9 cellular contexts compared by ENCODE assay signal in the genomic region with DNA sequence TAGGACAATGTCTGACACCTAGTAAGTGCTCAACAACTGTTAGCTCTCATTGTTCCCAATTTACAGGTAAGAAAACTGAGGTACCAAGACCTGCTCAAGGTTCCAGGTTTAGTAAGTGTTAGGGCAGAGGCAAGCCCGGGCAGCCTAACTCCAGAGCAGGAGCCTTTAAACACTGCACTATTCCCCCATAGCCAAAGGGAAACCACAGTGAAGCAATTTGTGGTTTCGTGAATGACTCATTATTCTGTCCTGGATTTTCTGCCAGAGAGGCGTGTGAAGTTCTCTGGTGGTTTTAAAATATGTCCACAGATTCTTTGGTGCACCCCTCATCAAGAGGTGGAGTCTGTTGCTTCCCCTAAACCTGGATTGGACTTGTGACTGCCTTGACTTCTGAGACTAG. TPM values are rescaled to one million over a fixed set of nuclear protein-coding genes. Genes with fewer than 3 reads are reported as not detected.
A peak's percentile ranks its signal among the peaks of the same experiment; 100 is the strongest.
DNase-seq lines count a peak whose midpoint lies in the region; ATAC-seq and TF ChIP-seq lines count a peak whose summit lies in the region.
"Had no signal": no experiment of that assay in that cellular context is flagged by ENCODE, and none has a peak within 500 bp of the region (broad histone marks: within the 10 kb centered on the region; RNA-seq: fewer than 3 reads in every experiment).

No MANE protein-coding gene starts in this region.

- H3K9me3 ChIP-seq in PC-9 (ENCODE audit: insufficient read depth, low read depth), result peaks cover 10% of the 10 kb centered on the region

- no peaks in the 10 kb centered on the region for H3K27me3 ChIP-seq in PC-9 (ENCODE audit: insufficient read depth, low read depth)

- H3K4me3 Mint-ChIP-seq in HFFc6, result peak overlapping the region; percentile 92
- peak overlapping the region; percentile 91 for H3K4me3 Mint-ChIP-seq in chondrocyte (ENCODE audit: unreplicated experiment)
- H3K4me3 Mint-ChIP-seq in immature natural killer cell, result peak overlapping the region in 2 of 5 donors; percentile 40 to 59

- DNase-seq in GDM1 (lab: John Stamatoyannopoulos, UW) (peak; percentile 63), HFFc6 (peak; percentile 99), PC-9 (peak; percentile 68 to 95), chondrocyte (ENCODE audit: low spot score) (no peak), omental fat pad (ENCODE audit: low spot score) (no peak), immature natural killer cell (no peak), mesenteric fat pad (ENCODE audit: low spot score) (no peak), NCI-H1048 (lab: John Stamatoyannopoulos, UW) (no peak)

- H3K79me2 ChIP-seq in PC-9 (ENCODE audit: low read depth), result no peaks in the 10 kb centered on the region

- H3K36me3 ChIP-seq in PC-9 (ENCODE audit: low read depth), result 0 out of 2 replicates have a peak, but pooled peaks cover 3% of the 10 kb centered on the region

- H3K4me3 ChIP-seq in PC-9, result peak overlapping the region; percentile 85; the same call in 1 of the 2 replicates

- no TSS peak for BruUV-seq in PC-9 (replicated peaks; lab: Mats Ljungman, UMichigan)

- H3K27me3 Mint-ChIP-seq in HFFc6 (ENCODE audit: insufficient read depth) (peaks cover 14% of the 10 kb centered on the region), chondrocyte (ENCODE audit: low read depth) (no peaks in the 10 kb centered on the region), immature natural killer cell (ENCODE audit: low read depth in 3 of 3) (peaks cover 27 to 54% (median 30%) of the 10 kb centered on the region in 3 donors)

- no peak for TF ChIP-seq CTCF in HFFc6 (IDR thresholded peaks at IDR 0.05)
- TF ChIP-seq CTCF in PC-9 (conservative IDR thresholded peaks at IDR 0.05), result no peak
- TF ChIP-seq CTCF in chondrocyte (IDR thresholded peaks at IDR 0.05), result no peak
- no peak for TF ChIP-seq CTCF in omental fat pad (IDR thresholded peaks at IDR 0.05)

- peaks cover 19% of the 10 kb centered on the region for H3K4me1 ChIP-seq in PC-9 (replicated peaks; ENCODE audit: insufficient read depth)

- H4K20me1 ChIP-seq in PC-9 (ENCODE audit: insufficient read depth), result no peaks in the 10 kb centered on the region

- H3K36me3 Mint-ChIP-seq in HFFc6 (ENCODE audit: low read depth) (peaks cover 17% of the 10 kb centered on the region), chondrocyte (ENCODE audit: low read depth) (peaks cover 4% of the 10 kb centered on the region), immature natural killer cell (peaks cover 0 to 17% (median 8%) of the 10 kb centered on the region in 3 donors)

- no peak overlapping the region for H2AFZ ChIP-seq in PC-9

- H3K4me2 ChIP-seq in PC-9, result peak overlapping the region; percentile 100

- peaks cover 16% of the 10 kb centered on the region for H3F3A ChIP-seq in PC-9 (ENCODE audit: insufficient read depth, low read depth)

- CTCF ChIA-PET in PC-9 (lab: Charles Lee), result interaction anchor here (0.5 kb wide), 1 partner anchor 699 kb away, joined by 4 read pairs; no protein-coding TSS in a partner anchor

- H3K27ac Mint-ChIP-seq in HFFc6 (peak overlapping the region; percentile 81), chondrocyte (ENCODE audit: unreplicated experiment) (peak overlapping the region; percentile 94), immature natural killer cell (no peak overlapping the region)

- peak overlapping the region; percentile 40 for H3K27ac ChIP-seq in PC-9

- intact Hi-C loops in PC-9 (cut with micrococcal nuclease; ENCODE audit: unreplicated experiment), result loop anchor here (1.0 kb wide), 1 partner anchor 24 kb away; a partner anchor contains a TSS

- no peaks in the 10 kb centered on the region for H3K9me2 ChIP-seq in PC-9 (ENCODE audit: insufficient read depth)

- POLR2A ChIA-PET in PC-9 (lab: Charles Lee; ENCODE audit: unreplicated experiment), result interaction anchor here (0.9 kb wide), 1 partner anchor 14 kb away, joined by 4 read pairs; no protein-coding TSS in a partner anchor

- peak; percentile 80 for ATAC-seq in omental fat pad (ENCODE audit: low FRiP score)

- peaks cover 20% of the 10 kb centered on the region for H3K9me3 Mint-ChIP-seq in HFFc6
- peaks cover 15% of the 10 kb centered on the region for H3K9me3 Mint-ChIP-seq in chondrocyte (ENCODE audit: low read depth)
- H3K9me3 Mint-ChIP-seq in immature natural killer cell, result peaks cover 12 to 25% (median 19%) of the 10 kb centered on the region in 6 donors

- peaks cover 33% of the 10 kb centered on the region for H3K4me1 Mint-ChIP-seq in HFFc6 (ENCODE audit: low read depth)
- H3K4me1 Mint-ChIP-seq in chondrocyte (ENCODE audit: low read depth), result peaks cover 32% of the 10 kb centered on the region
- peaks cover 9 to 10% of the 10 kb centered on the region in 2 donors for H3K4me1 Mint-ChIP-seq in immature natural killer cell

RNA-seq across cellular contexts. Expression of a gene that starts 1.0 kb away (rescaled TPM):
- 1 to 10 TPM; 2.5 to 4.9 (median 3.0) TPM for total RNA-seq in HFFc6 (2021; fragmentation: NEBNext Ultra II Directional; extraction: Animal tissue kit (Norgen Biotek cat#: 25700))
- total RNA-seq in PC-9 (2021), result 2.5 TPM in 2 replicates
- 13.2 to 18.6 TPM (median 15.0 TPM) in 3 replicates for total RNA-seq in chondrocyte
- total RNA-seq in omental fat pad, result 10 to 100 TPM; 32.8 to 56.3 (median 44.4) TPM
- polyA plus RNA-seq in immature natural killer cell, result 1 to 10 TPM in 1 of 3 donors, under 1 TPM in 2; 0.53 to 1.2 (median 0.63) TPM
- 25.2 TPM for total RNA-seq in mesenteric fat pad

RNA-seq across cellular contexts. Expression of a gene that starts 24.2 kb away (rescaled TPM):
- 10 to 100 TPM; 13.0 to 17.6 (median 15.9) TPM for total RNA-seq in HFFc6 (2021; fragmentation: NEBNext Ultra II Directional; extraction: Animal tissue kit (Norgen Biotek cat#: 25700))
- 14.9 and 18.6 TPM in 2 replicates for total RNA-seq in PC-9 (2021)
- total RNA-seq in chondrocyte, result 19.0 to 25.6 TPM (median 20.1 TPM) in 3 replicates
- 10 to 100 TPM; 23.3 to 40.4 (median 28.1) TPM for total RNA-seq in omental fat pad
- polyA plus RNA-seq in immature natural killer cell, result 10 to 100 TPM in 1 of 3 donors, 1 to 10 TPM in 2; 3.9 to 11.3 (median 7.3) TPM
- total RNA-seq in mesenteric fat pad, result 25.8 TPM

RNA-seq across cellular contexts. Expression of a gene that starts 54.5 kb away (rescaled TPM):
- not detected for total RNA-seq in HFFc6 (2021; fragmentation: NEBNext Ultra II Directional; extraction: Animal tissue kit (Norgen Biotek cat#: 25700))
- total RNA-seq in PC-9 (2021) (not detected in 2 replicates), chondrocyte (0.10 to 0.36 TPM in 2 of 3 replicates, not detected in the other), omental fat pad (not detected), mesenteric fat pad (not detected)
- polyA plus RNA-seq in immature natural killer cell, result not detected
- total RNA-seq: T-helper 1 cell treated with Interleukin-12 subunit alpha and Interleukin-12 subunit beta and Interleukin-4 antibody, amounts not matched to agents 30 ng/mL and 1 ng/mL, for 36 hours had no signal

Comparison
In these comparisons a context has a peak if more than half of its experiments do, and no peak if none do; other contexts are left out.
1. DNase-seq: peak in GDM1 (single experiment), HFFc6 (single experiment) and PC-9 (2 of 2); none in chondrocyte (single experiment), omental fat pad (single experiment), immature natural killer cell (0 of 3), mesenteric fat pad (single experiment) and NCI-H1048 (single experiment).
2. H3K27ac Mint-ChIP-seq: peak in HFFc6 (single experiment) and chondrocyte (single experiment); none in immature natural killer cell (0 of 6).